19 cellular contexts compared by ENCODE assay signal in genomic region chr1:117237701-117238413, GRCh38. TPM values are rescaled to one million over a fixed set of nuclear protein-coding genes. Genes with fewer than 3 reads are reported as not detected.
A peak's percentile ranks its signal among the peaks of the same experiment; 100 is the strongest.
DNase-seq lines count a peak whose midpoint lies in the region; ATAC-seq, FAIRE-seq and TF ChIP-seq lines count a peak whose summit lies in the region.
"Had no signal": no experiment of that assay in that cellular context is flagged by ENCODE, and none has a peak within 500 bp of the region (broad histone marks: within the 10 kb centered on the region; RNA-seq: fewer than 3 reads in every experiment).

No MANE protein-coding gene starts in this region.

- TF ChIP-seq CTCF in H1 (IDR thresholded peaks at IDR 0.05; ENCODE audit: control extremely low read depth in 1 of 3, insufficient read depth in 1 of 3, low read depth in 1 of 3, low read length in 3 of 3), result no peak
- TF ChIP-seq CTCF in mesothelial cell of epicardium (IDR thresholded peaks at IDR 0.05; ENCODE audit: unreplicated experiment), result no peak

- H3K4ac ChIP-seq in H1 (replicated peaks; ENCODE audit: insufficient read length, low read depth, low read length), result no peak overlapping the region

- H3K36me3 Mint-ChIP-seq in mesothelial cell of epicardium, result no peaks in the 10 kb centered on the region

- H3K18ac ChIP-seq in H1 (ENCODE audit: extremely low read depth, low read length), result no peak overlapping the region

- no peak overlapping the region for H3K14ac ChIP-seq in H1 (ENCODE audit: insufficient read length)

- H3K27me3 Mint-ChIP-seq in mesothelial cell of epicardium (ENCODE audit: low read depth), result no peaks in the 10 kb centered on the region

- POLR2A ChIA-PET in H1 (lab: Charles Lee; ENCODE audit: partially characterized antibody), result no interaction called here

- TF ChIP-seq EP300 in H1 (IDR thresholded peaks at IDR 0.05; ENCODE audit: borderline replicate concordance in 1 of 2, low read depth in 2 of 2, low read length in 2 of 2), result no peak

- H3K9me3 ChIP-seq in H1 (ENCODE audit: insufficient read depth in 2 of 2, low read depth in 1 of 2, low read length in 1 of 2), result no peaks in the 10 kb centered on the region; a peak in 1 of 4 replicates
- H3K9me3 ChIP-seq: vagina had no signal

- CTCF ChIA-PET in H1 (lab: Charles Lee; ENCODE audit: partially characterized antibody), result interaction anchor here (0.6 to 0.7 kb wide), 2 partner anchors 20 to 133 kb away, joined by 3 read pairs; no protein-coding TSS in a partner anchor

- H3K4me3 ChIP-seq in H1 (ENCODE audit: extremely low read depth in 1 of 4, insufficient read depth in 2 of 4, low read depth in 3 of 4, low read length in 4 of 4), result no peak overlapping the region
- H3K4me3 ChIP-seq: SK-N-MC, smooth muscle cell, vagina had no signal

- H4K91ac ChIP-seq in H1 (replicated peaks; ENCODE audit: insufficient read length, low read length), result no peak overlapping the region

- 0 out of 2 replicates have a peak overlapping the region, but pooled peaks have one; percentile 30 for H2BK5ac ChIP-seq in H1 (ENCODE audit: low read depth, low read length)

- no peaks in the 10 kb centered on the region for H4K20me1 ChIP-seq in H1 (replicated peaks in 1 of 2; ENCODE audit: control insufficient read depth in 1 of 2, insufficient read depth in 2 of 2, low read length in 2 of 2)

- H3K4me3 Mint-ChIP-seq in mesothelial cell of epicardium, result no peak overlapping the region
- H3K4me3 Mint-ChIP-seq: naive thymus-derived CD4-positive, alpha-beta T cell had no signal

- H2BK120ac ChIP-seq in H1 (replicated peaks; ENCODE audit: low read depth, low read length), result no peak overlapping the region

- H3K79me2 ChIP-seq in H1 (ENCODE audit: control insufficient read depth in 1 of 2, insufficient read depth in 2 of 2, low read length in 2 of 2), result no peaks in the 10 kb centered on the region

- H2BK12ac ChIP-seq in H1 (ENCODE audit: low read depth, low read length), result 0 out of 2 replicates have a peak overlapping the region, but pooled peaks have one; percentile 81

- DNase-seq in AG08396 (ENCODE audit: low spot score), result peak; percentile 24
- DNase-seq in KBM-7, result peak; percentile 37
- DNase-seq in H1 (ENCODE audit: low read depth in 1 of 2, low spot score in 2 of 2), result no peak
- DNase-seq in mesothelial cell of epicardium (ENCODE audit: low spot score in 2 of 2, unreplicated experiment in 2 of 2), result no peak
- no peak for DNase-seq in stimulated activated naive CD8-positive, alpha-beta T cell treated with anti-CD3 and anti-CD28 coated beads, Interleukin-15, Interleukin-2, amounts not matched to agents 100 U/mL and 50 U/mL, for 24 hours
- DNase-seq in activated CD4-positive, alpha-beta T cell treated with anti-CD3 and anti-CD28 coated beads for 4 hours, result no peak
- DNase-seq: activated CD4-positive, CD25-positive, alpha-beta regulatory T cell; activated T-cell treated with anti-CD3 and anti-CD28 coated beads, Interleukin-2, amount 50 U/mL, for 1 hour; naive thymus-derived CD4-positive, alpha-beta T cell; NCI-H1092; NCI-H526 treated with DMSO at 0.1 percent for 48 hours had no signal

- H3K27ac Mint-ChIP-seq in mesothelial cell of epicardium, result peak overlapping the region; percentile 70
- H3K27ac Mint-ChIP-seq: naive thymus-derived CD4-positive, alpha-beta T cell had no signal

- no peak for ATAC-seq in stimulated activated naive CD8-positive, alpha-beta T cell treated with anti-CD3 and anti-CD28 coated beads, Interleukin-15, Interleukin-2, amounts not matched to agents 100 U/mL and 50 U/mL, for 24 hours
- ATAC-seq in HG02588 (IDR thresholded peaks at IDR 0.05; ENCODE audit: unreplicated experiment) (no peak), HG02970 (IDR thresholded peaks at IDR 0.05; ENCODE audit: low FRiP score, unreplicated experiment) (no peak)
- ATAC-seq: naive thymus-derived CD4-positive, alpha-beta T cell had no signal

- no peak overlapping the region for H3K9ac ChIP-seq in H1 (replicated peaks in 1 of 4; ENCODE audit: extremely low read depth in 1 of 4, low read depth in 3 of 4, low read length in 3 of 4)

- H3K9me3 Mint-ChIP-seq in mesothelial cell of epicardium, result peaks cover 5% of the 10 kb centered on the region

- no peak overlapping the region for H3K23ac ChIP-seq in H1 (ENCODE audit: insufficient read length)

- H3K27ac ChIP-seq in H1 (ENCODE audit: low read depth, low read length), result no peak overlapping the region
- H3K27ac ChIP-seq: SK-N-MC, vagina had no signal

- in situ Hi-C loops in KBM-7 (cut with MboI; ENCODE audit: low pct_unique_long_range_greater_than_20kb, low sequenced_read_pairs), result no loop called here

- no peaks in the 10 kb centered on the region for H3K79me1 ChIP-seq in H1 (ENCODE audit: low read depth, low read length)

- no peaks in the 10 kb centered on the region; the same call in 1 of the 2 replicates for H3K23me2 ChIP-seq in H1 (ENCODE audit: low read depth, low read length)

- no peak overlapping the region; the same call in 1 of the 2 replicates for H2BK20ac ChIP-seq in H1 (ENCODE audit: low read length)

- H2AFZ ChIP-seq in H1 (ENCODE audit: low read length), result peak overlapping the region; percentile 64; the same call in 1 of the 2 replicates

- no peak overlapping the region for H4K5ac ChIP-seq in H1 (ENCODE audit: insufficient read length, low read depth, low read length)

- peaks cover 18% of the 10 kb centered on the region for H3K4me1 Mint-ChIP-seq in mesothelial cell of epicardium
- H3K4me1 Mint-ChIP-seq: naive thymus-derived CD4-positive, alpha-beta T cell had no signal

- no peak for TF ChIP-seq RAD21 in H1 (IDR thresholded peaks at IDR 0.05 in 1 of 2, conservative IDR thresholded peaks at IDR 0.05 in 1 of 2; ENCODE audit: low read depth in 2 of 2, low read length in 2 of 2)

- no peak overlapping the region for H2BK15ac ChIP-seq in H1 (ENCODE audit: low read length)

- no peaks in the 10 kb centered on the region for H3K36me3 ChIP-seq in H1 (ENCODE audit: control insufficient read depth in 2 of 4, insufficient read depth in 4 of 4, low read length in 3 of 4)
- H3K36me3 ChIP-seq: vagina had no signal

- no peaks in the 10 kb centered on the region for H3K27me3 ChIP-seq in H1 (replicated peaks in 1 of 4; ENCODE audit: control insufficient read depth in 3 of 4, extremely low read depth in 1 of 4, insufficient read depth in 3 of 4, low read length in 3 of 4)
- H3K27me3 ChIP-seq: vagina had no signal

- no peak overlapping the region for H3K56ac ChIP-seq in H1 (replicated peaks; ENCODE audit: insufficient read length, low read depth, low read length)

- H3K4me1 ChIP-seq in H1 (replicated peaks in 1 of 4; ENCODE audit: control insufficient read depth in 3 of 4, insufficient read depth in 4 of 4, low read length in 3 of 4), result peaks cover 0 to 8% (median 4%) of the 10 kb centered on the region in 4 experiments; a peak in 5 of 7 replicates

- FAIRE-seq in H1 (lab: Jason Lieb, UNC), result no peak
- FAIRE-seq: endothelial cell of umbilical vein, G401.6 had no signal

- WGBS in H1 (ENCODE audit: extremely low coverage in 1 of 2, insufficient coverage in 1 of 2, insufficient read length in 1 of 2, insufficient replicate concordance in 2 of 2, low coverage in 1 of 2, low lambda C conversion rate in 2 of 2, missing lambda C conversion rate in 1 of 2), 2 experiments, result 75% methylated on average over 1 of the region's 1 CpG; no CpG with 5 or more reads in 1 of the 2 experiments

- H4K8ac ChIP-seq in H1 (ENCODE audit: extremely low read depth, insufficient read depth, low read length), result no peak overlapping the region

- no peak overlapping the region for H3K4me2 ChIP-seq in H1 (ENCODE audit: insufficient read depth in 1 of 2, low read depth in 2 of 2, low read length in 2 of 2)
- H3K4me2 ChIP-seq: smooth muscle cell had no signal

- 0 out of 2 replicates have a peak overlapping the region, but pooled peaks have one; percentile 70 for H2AK5ac ChIP-seq in H1 (ENCODE audit: low read depth, low read length)

- TF ChIP-seq POLR2A in H1 (IDR thresholded peaks at IDR 0.05; ENCODE audit: control extremely low read depth in 1 of 2, low read depth in 2 of 2, low read length in 2 of 2), result no peak

TF ChIP-seq in H1, 55 proteins besides CTCF, POLR2A, EP300 and RAD21:
- TF ChIP-seq SP2 (IDR thresholded peaks at IDR 0.05; ENCODE audit: low read length), result no peak
- TF ChIP-seq GABPA (IDR thresholded peaks at IDR 0.05; ENCODE audit: borderline replicate concordance, insufficient read depth, low read length), result no peak
- TF ChIP-seq NRF1 (IDR thresholded peaks at IDR 0.05; ENCODE audit: low read depth, low read length), result no peak
- no peak for TF ChIP-seq TBP (IDR thresholded peaks at IDR 0.05; ENCODE audit: low read depth, low read length)
- TF ChIP-seq YY1 (IDR thresholded peaks at IDR 0.05; ENCODE audit: low read depth, low read length), result no peak
- TF ChIP-seq CREB1 (IDR thresholded peaks at IDR 0.05), result no peak

RNA-seq across cellular contexts. Expression of gene VTCN1, which starts 27.1 kb away (rescaled TPM):
- 0.27 TPM in 1 of 2 replicates, not detected in the other for total RNA-seq in H1 (2021; fragmentation: NEBNext Ultra II Directional; extraction: Animal tissue kit (Norgen Biotek cat#: 25700))
- 0.08 and 0.32 TPM in 2 replicates for polyA plus RNA-seq in H1 (2011; rRNA removed)
- polyA plus RNA-seq in H1 (2011; cell fraction: cytosol; rRNA removed), result 0.23 TPM
- polyA plus RNA-seq in H1 (2011; cell fraction: nucleus; rRNA removed), result 0.13 TPM
- 0.25 to 0.53 TPM (median 0.42 TPM) in 4 replicates for polyA plus RNA-seq in H1 (2012, experiment 1 of 2)
- polyA plus RNA-seq in H1 (2012, experiment 2 of 2), result 0.07 TPM
- 0.04 TPM for polyA plus RNA-seq in H1 (2013, experiment 1 of 2)
- 0.04 TPM for polyA plus RNA-seq in H1 (2013, experiment 2 of 2)
- polyA minus RNA-seq in H1 (2011; rRNA and poly(A)+ RNA removed), result 0.13 and 0.41 TPM in 2 replicates
- not detected for polyA minus RNA-seq in H1 (2011; cell fraction: cytosol; rRNA and poly(A)+ RNA removed)
- polyA minus RNA-seq in H1 (2011; cell fraction: nucleus; rRNA and poly(A)+ RNA removed), result 0.30 TPM
- 27.6 to 28.3 TPM (median 27.9 TPM) in 3 replicates for total RNA-seq in mesothelial cell of epicardium
- total RNA-seq: endothelial cell of umbilical vein; naive thymus-derived CD4-positive, alpha-beta T cell; vagina had no signal
- polyA plus RNA-seq: BJ; endothelial cell of umbilical vein; naive thymus-derived CD4-positive, alpha-beta T cell had no signal

Comparison
In these comparisons a context has a peak if more than half of its experiments do, and no peak if none do; other contexts are left out.
1. DNase-seq: peak in AG08396 (single experiment) and KBM-7 (single experiment); none in H1 (0 of 2), mesothelial cell of epicardium (0 of 2), stimulated activated naive CD8-positive, alpha-beta T cell treated with anti-CD3 and anti-CD28 coated beads, Interleukin-15, Interleukin-2, amounts not matched to agents 100 U/mL and 50 U/mL, for 24 hours (single experiment) and activated CD4-positive, alpha-beta T cell treated with anti-CD3 and anti-CD28 coated beads for 4 hours (0 of 2).
2. RNA of gene VTCN1, which starts 27.1 kb away (total RNA-seq): 27.6 to 28.3 TPM in mesothelial cell of epicardium; 0.27 TPM in H1; every median in the first group is over 10 times any median in the second.